In the genomic region with DNA sequence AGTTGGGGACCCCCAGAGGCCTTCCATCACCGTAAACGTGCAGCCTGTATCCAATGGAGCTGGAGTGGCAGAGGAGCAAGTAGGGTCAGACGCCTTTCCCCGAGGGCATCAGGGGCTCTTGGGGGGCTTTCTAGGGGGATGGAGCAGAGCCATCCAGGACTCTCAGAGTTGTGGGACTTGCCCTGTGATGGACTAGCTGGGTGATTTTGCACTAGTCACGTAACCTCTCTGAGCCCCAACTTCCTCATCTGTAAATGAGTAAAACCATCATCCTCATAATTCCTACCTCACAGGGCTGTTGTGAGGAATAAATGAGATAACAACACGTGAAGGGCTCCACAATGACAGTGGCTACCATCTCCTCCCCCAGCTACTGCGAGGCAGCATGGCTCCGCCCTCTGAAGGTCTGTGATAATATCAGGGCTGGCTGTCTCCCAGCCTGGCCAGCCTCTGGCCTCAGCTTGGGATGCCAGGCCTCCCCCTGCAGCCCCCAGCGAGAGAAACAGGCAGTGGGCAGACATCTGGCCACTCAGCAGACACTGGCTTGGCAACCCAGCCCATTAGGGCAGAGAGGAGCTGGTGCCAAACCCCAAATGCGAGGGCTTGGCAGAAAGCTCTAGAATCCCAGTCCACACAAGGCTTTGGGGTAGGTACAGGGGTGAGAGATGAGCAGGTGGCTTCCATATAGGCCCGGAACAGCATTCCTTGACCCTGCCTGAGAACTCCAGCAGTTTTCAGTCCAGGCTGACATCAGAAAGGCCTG, we compare ENCODE assay signal across 1 cellular context.
TF ChIP-seq lines count a peak whose summit lies in the region.

No MANE protein-coding gene starts in this region.

TF ChIP-seq in HepG2, 621 proteins besides CTCF, POLR2A, EP300 and RAD21:
- TF ChIP-seq ARHGAP35 (CRISPR knock-in tag; IDR thresholded peaks at IDR 0.05; ENCODE audit: borderline replicate concordance) (no peak), ZC3H13 (CRISPR knock-in tag; IDR thresholded peaks at IDR 0.05) (no peak), MAZ (IDR thresholded peaks at IDR 0.05; ENCODE audit: borderline replicate concordance, low read depth, low read length) (no peak), MAZ (CRISPR knock-in tag; IDR thresholded peaks at IDR 0.05; ENCODE audit: low read depth) (no peak), IKZF4 (CRISPR knock-in tag; IDR thresholded peaks at IDR 0.05; ENCODE audit: borderline replicate concordance, low read depth, not compliant biosample characterization) (no peak), SNAPC5 (CRISPR knock-in tag; IDR thresholded peaks at IDR 0.05; ENCODE audit: borderline replicate concordance) (no peak), ZNF614 (CRISPR knock-in tag; IDR thresholded peaks at IDR 0.05; ENCODE audit: borderline replicate concordance) (no peak), YY1 (IDR thresholded peaks at IDR 0.05; ENCODE audit: insufficient read depth, insufficient replicate concordance, low read depth, low read length) (no peak), SRSF4 (IDR thresholded peaks at IDR 0.05; ENCODE audit: low read depth, low read length, poor library complexity, severe bottlenecking) (no peak), NFRKB (IDR thresholded peaks at IDR 0.05) (no peak), ZNF589 (CRISPR knock-in tag; conservative IDR thresholded peaks at IDR 0.05) (no peak), ZNF282 (IDR thresholded peaks at IDR 0.05; ENCODE audit: partially characterized antibody) (no peak), ZNF256 (CRISPR knock-in tag; conservative IDR thresholded peaks at IDR 0.05) (no peak), GMEB2 (CRISPR knock-in tag; IDR thresholded peaks at IDR 0.05; ENCODE audit: low read depth) (no peak), ZNF768 (CRISPR knock-in tag; IDR thresholded peaks at IDR 0.05) (peak; percentile 7; the same call in 1 of the 2 replicates)
- TF ChIP-seq, protein P1, sequence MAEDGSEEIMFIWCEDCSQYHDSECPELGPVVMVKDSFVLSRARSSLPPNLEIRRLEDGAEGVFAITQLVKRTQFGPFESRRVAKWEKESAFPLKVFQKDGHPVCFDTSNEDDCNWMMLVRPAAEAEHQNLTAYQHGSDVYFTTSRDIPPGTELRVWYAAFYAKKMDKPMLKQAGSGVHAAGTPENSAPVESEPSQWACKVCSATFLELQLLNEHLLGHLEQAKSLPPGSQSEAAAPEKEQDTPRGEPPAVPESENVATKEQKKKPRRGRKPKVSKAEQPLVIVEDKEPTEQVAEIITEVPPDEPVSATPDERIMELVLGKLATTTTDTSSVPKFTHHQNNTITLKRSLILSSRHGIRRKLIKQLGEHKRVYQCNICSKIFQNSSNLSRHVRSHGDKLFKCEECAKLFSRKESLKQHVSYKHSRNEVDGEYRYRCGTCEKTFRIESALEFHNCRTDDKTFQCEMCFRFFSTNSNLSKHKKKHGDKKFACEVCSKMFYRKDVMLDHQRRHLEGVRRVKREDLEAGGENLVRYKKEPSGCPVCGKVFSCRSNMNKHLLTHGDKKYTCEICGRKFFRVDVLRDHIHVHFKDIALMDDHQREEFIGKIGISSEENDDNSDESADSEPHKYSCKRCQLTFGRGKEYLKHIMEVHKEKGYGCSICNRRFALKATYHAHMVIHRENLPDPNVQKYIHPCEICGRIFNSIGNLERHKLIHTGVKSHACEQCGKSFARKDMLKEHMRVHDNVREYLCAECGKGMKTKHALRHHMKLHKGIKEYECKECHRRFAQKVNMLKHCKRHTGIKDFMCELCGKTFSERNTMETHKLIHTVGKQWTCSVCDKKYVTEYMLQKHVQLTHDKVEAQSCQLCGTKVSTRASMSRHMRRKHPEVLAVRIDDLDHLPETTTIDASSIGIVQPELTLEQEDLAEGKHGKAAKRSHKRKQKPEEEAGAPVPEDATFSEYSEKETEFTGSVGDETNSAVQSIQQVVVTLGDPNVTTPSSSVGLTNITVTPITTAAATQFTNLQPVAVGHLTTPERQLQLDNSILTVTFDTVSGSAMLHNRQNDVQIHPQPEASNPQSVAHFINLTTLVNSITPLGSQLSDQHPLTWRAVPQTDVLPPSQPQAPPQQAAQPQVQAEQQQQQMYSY (CRISPR knock-in tag; IDR thresholded peaks at IDR 0.05): peak; percentile 63; the same call in 1 of the 2 replicates
- TF ChIP-seq, protein P2, sequence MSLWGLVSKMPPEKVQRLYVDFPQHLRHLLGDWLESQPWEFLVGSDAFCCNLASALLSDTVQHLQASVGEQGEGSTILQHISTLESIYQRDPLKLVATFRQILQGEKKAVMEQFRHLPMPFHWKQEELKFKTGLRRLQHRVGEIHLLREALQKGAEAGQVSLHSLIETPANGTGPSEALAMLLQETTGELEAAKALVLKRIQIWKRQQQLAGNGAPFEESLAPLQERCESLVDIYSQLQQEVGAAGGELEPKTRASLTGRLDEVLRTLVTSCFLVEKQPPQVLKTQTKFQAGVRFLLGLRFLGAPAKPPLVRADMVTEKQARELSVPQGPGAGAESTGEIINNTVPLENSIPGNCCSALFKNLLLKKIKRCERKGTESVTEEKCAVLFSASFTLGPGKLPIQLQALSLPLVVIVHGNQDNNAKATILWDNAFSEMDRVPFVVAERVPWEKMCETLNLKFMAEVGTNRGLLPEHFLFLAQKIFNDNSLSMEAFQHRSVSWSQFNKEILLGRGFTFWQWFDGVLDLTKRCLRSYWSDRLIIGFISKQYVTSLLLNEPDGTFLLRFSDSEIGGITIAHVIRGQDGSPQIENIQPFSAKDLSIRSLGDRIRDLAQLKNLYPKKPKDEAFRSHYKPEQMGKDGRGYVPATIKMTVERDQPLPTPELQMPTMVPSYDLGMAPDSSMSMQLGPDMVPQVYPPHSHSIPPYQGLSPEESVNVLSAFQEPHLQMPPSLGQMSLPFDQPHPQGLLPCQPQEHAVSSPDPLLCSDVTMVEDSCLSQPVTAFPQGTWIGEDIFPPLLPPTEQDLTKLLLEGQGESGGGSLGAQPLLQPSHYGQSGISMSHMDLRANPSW (CRISPR knock-in tag; IDR thresholded peaks at IDR 0.05; ENCODE audit: borderline replicate concordance): no peak
